ENCODE assay signal across 13 cellular contexts in genomic region chr12:12819221-12819620, GRCh38. TPM values are rescaled to one million over a fixed set of nuclear protein-coding genes. Genes with fewer than 3 reads are reported as not detected.
DNase-seq lines count a peak whose midpoint lies in the region; ATAC-seq and TF ChIP-seq lines count a peak whose summit lies in the region.
"Had no signal": no experiment of that assay in that cellular context is flagged by ENCODE, and none has a peak within 500 bp of the region (broad histone marks: within the 10 kb centered on the region; RNA-seq: fewer than 3 reads in every experiment).

No MANE protein-coding gene starts in this region.

- H4K20me1 ChIP-seq in HCT116 (ENCODE audit: insufficient read depth) = no peaks in the 10 kb centered on the region

- H3K4me3 ChIP-seq in HCT116 (replicated peaks in 1 of 2; ENCODE audit: low read depth in 1 of 2, low read length in 2 of 2) (0 out of 4 replicates have a peak overlapping the region, but pooled peaks of 1 of the 2 experiments have one; percentile 8), gastroesophageal sphincter (no peak overlapping the region), subcutaneous abdominal adipose tissue (ENCODE audit: low read depth in 1 of 5, low read length in 5 of 5) (no peak overlapping the region)
- H3K4me3 ChIP-seq: colonic mucosa had no signal

- H3K27me3 Mint-ChIP-seq in activated T-helper 17 cell treated with anti-CD3 and anti-CD28 coated beads, Interleukin-2, amount 50 U/mL, for 72 hours = no peaks in the 10 kb centered on the region
- no peaks in the 10 kb centered on the region for H3K27me3 Mint-ChIP-seq in T-helper 2 cell treated with Interferon-gamma antibody and Interleukin-4, amounts not matched to agents 5 μg/mL and 100 μg/mL, for 36 hours (ENCODE audit: low read depth)

- no peak overlapping the region for H2AFZ ChIP-seq in HCT116 (ENCODE audit: low read depth, low read length, poor library complexity, severe bottlenecking)

- peaks cover 46 to 73% of the 10 kb centered on the region in 2 experiments for H3K36me3 ChIP-seq in HCT116 (ENCODE audit: control insufficient read depth in 1 of 2, insufficient read depth in 2 of 2, low read length in 2 of 2)
- peaks cover 4 to 52% of the 10 kb centered on the region in 2 donors for H3K36me3 ChIP-seq in gastroesophageal sphincter
- H3K36me3 ChIP-seq in subcutaneous abdominal adipose tissue (ENCODE audit: control insufficient read depth in 5 of 5, insufficient read depth in 5 of 5, low read length in 5 of 5) = peaks cover 30 to 39% (median 33%) of the 10 kb centered on the region in 5 donors

- H3K27me3 ChIP-seq in HCT116 (ENCODE audit: insufficient read depth, low read length) (no peaks in the 10 kb centered on the region), gastroesophageal sphincter (no peaks in the 10 kb centered on the region), subcutaneous abdominal adipose tissue (ENCODE audit: control insufficient read depth in 5 of 5, insufficient read depth in 4 of 5, low read length in 5 of 5) (no peaks in the 10 kb centered on the region)
- H3K27me3 ChIP-seq: colonic mucosa had no signal

- BruUV-seq in HCT116 (replicated peaks; lab: Mats Ljungman, UMichigan) = no TSS peak

- H3K4me3 Mint-ChIP-seq in activated T-helper 17 cell treated with anti-CD3 and anti-CD28 coated beads, Interleukin-2, amount 50 U/mL, for 72 hours = peak overlapping the region; percentile 13
- no peak overlapping the region for H3K4me3 Mint-ChIP-seq in T-helper 2 cell treated with Interferon-gamma antibody and Interleukin-4, amounts not matched to agents 5 μg/mL and 100 μg/mL, for 36 hours

- H3K4me2 ChIP-seq in HCT116 (ENCODE audit: low read length) = peak overlapping the region; percentile 57

- peak overlapping the region; percentile 32 for H3K9ac ChIP-seq in HCT116 (ENCODE audit: low read length)
- H3K9ac ChIP-seq in subcutaneous abdominal adipose tissue (ENCODE audit: low read length in 5 of 5) = peak overlapping the region in 1 of 5 donors; percentile 35

- CTCF ChIA-PET in HCT116 (lab: Charles Lee) = interaction anchor here (1.0 kb wide), 1 partner anchor 82 kb away, joined by 3 read pairs; no protein-coding TSS in a partner anchor

- H3K27ac ChIP-seq in HCT116 (ENCODE audit: low read depth, low read length) (peak overlapping the region; percentile 75), gastroesophageal sphincter (peak overlapping the region; percentile 47 to 67 (median 64)), subcutaneous abdominal adipose tissue (ENCODE audit: low read depth, low read length) (peak overlapping the region; percentile 38)
- H3K27ac ChIP-seq: colonic mucosa had no signal

- H3K27ac Mint-ChIP-seq in activated T-helper 17 cell treated with anti-CD3 and anti-CD28 coated beads, Interleukin-2, amount 50 U/mL, for 72 hours = peak overlapping the region; percentile 70
- H3K27ac Mint-ChIP-seq in T-helper 2 cell treated with Interferon-gamma antibody and Interleukin-4, amounts not matched to agents 5 μg/mL and 100 μg/mL, for 36 hours = no peak overlapping the region

- H3K9me3 ChIP-seq in HCT116 (ENCODE audit: control insufficient read depth in 1 of 2, insufficient read depth in 1 of 2, low read depth in 1 of 2, low read length in 2 of 2) (no peaks in the 10 kb centered on the region), gastroesophageal sphincter (no peaks in the 10 kb centered on the region), subcutaneous abdominal adipose tissue (ENCODE audit: control insufficient read depth in 5 of 5, low read length in 5 of 5) (no peaks in the 10 kb centered on the region)
- H3K9me3 ChIP-seq: colonic mucosa had no signal

- H3K9me3 Mint-ChIP-seq in activated T-helper 17 cell treated with anti-CD3 and anti-CD28 coated beads, Interleukin-2, amount 50 U/mL, for 72 hours = no peaks in the 10 kb centered on the region
- no peaks in the 10 kb centered on the region for H3K9me3 Mint-ChIP-seq in T-helper 2 cell treated with Interferon-gamma antibody and Interleukin-4, amounts not matched to agents 5 μg/mL and 100 μg/mL, for 36 hours

- no peak for DNase-seq in HCT116 (ENCODE audit: low read depth, low spot score)
- no peak for DNase-seq in NCI-H446 (lab: John Stamatoyannopoulos, UW)
- no peak for DNase-seq in T-helper 2 cell treated with Interferon-gamma antibody and Interleukin-4, amounts not matched to agents 5 μg/mL and 100 μg/mL, for 36 hours (ENCODE audit: low spot score)
- DNase-seq in putamen (ENCODE audit: low spot score) = no peak
- DNase-seq in GM13976 (ENCODE audit: low spot score) = no peak
- DNase-seq: colonic mucosa, midbrain, NCI-H1105 treated with DMSO at 0.1 percent for 48 hours, NCI-H345, posterior cingulate gyrus had no signal

- H3K79me2 ChIP-seq in HCT116 (ENCODE audit: insufficient read depth, low read length) = peaks cover 92% of the 10 kb centered on the region

- TF ChIP-seq POLR2A in HCT116 (IDR thresholded peaks at IDR 0.05; ENCODE audit: borderline replicate concordance, extremely low read depth, insufficient read depth, insufficient read length) (no peak), gastroesophageal sphincter (IDR thresholded peaks at IDR 0.05) (no peak)

- H3K4me1 ChIP-seq in HCT116 (ENCODE audit: control insufficient read depth in 1 of 2, insufficient read depth in 2 of 2, low read length in 2 of 2) (peaks cover 30 to 61% of the 10 kb centered on the region in 2 experiments), gastroesophageal sphincter (peaks cover 9 to 53% (median 12%) of the 10 kb centered on the region in 3 donors), subcutaneous abdominal adipose tissue (ENCODE audit: control insufficient read depth in 5 of 5, insufficient read depth in 5 of 5, low read length in 5 of 5) (peaks cover 4 to 26% (median 10%) of the 10 kb centered on the region in 5 donors)

- H3K9me2 ChIP-seq in HCT116 (ENCODE audit: insufficient read depth) = no peaks in the 10 kb centered on the region

- TF ChIP-seq EP300 in gastroesophageal sphincter (IDR thresholded peaks at IDR 0.05) = no peak

- RAD21 ChIA-PET in HCT116 (lab: Charles Lee; ENCODE audit: low non-redundant PET in 1 of 2, low total read pairs in 2 of 2, uncharacterized antibody in 2 of 2, unreplicated experiment in 2 of 2) = no interaction called here

- no peak for TF ChIP-seq RAD21 in HCT116 (IDR thresholded peaks at IDR 0.05; ENCODE audit: low read depth)

- H3K36me3 Mint-ChIP-seq in activated T-helper 17 cell treated with anti-CD3 and anti-CD28 coated beads, Interleukin-2, amount 50 U/mL, for 72 hours (ENCODE audit: low read depth) = peaks cover 100% of the 10 kb centered on the region
- peaks cover 67% of the 10 kb centered on the region for H3K36me3 Mint-ChIP-seq in T-helper 2 cell treated with Interferon-gamma antibody and Interleukin-4, amounts not matched to agents 5 μg/mL and 100 μg/mL, for 36 hours (ENCODE audit: low read depth)

- ATAC-seq in HCT116 (0 out of 2 replicates have a peak, but pooled peaks have one; percentile 41), gastroesophageal sphincter (no peak)
- ATAC-seq in activated T-helper 17 cell treated with anti-CD3 and anti-CD28 coated beads, Interleukin-2, amount 50 U/mL, for 72 hours (replicated peaks) = no peak

- intact Hi-C loops in HCT116 (cut with micrococcal nuclease) = loop anchor here (10.0 kb wide), 2 partner anchors 166 to 276 kb away; no protein-coding TSS in a partner anchor

- POLR2A ChIA-PET in HCT116 (lab: Charles Lee) = no interaction called here

- H3K4me1 Mint-ChIP-seq in activated T-helper 17 cell treated with anti-CD3 and anti-CD28 coated beads, Interleukin-2, amount 50 U/mL, for 72 hours = peaks cover 39% of the 10 kb centered on the region
- peaks cover 35% of the 10 kb centered on the region for H3K4me1 Mint-ChIP-seq in T-helper 2 cell treated with Interferon-gamma antibody and Interleukin-4, amounts not matched to agents 5 μg/mL and 100 μg/mL, for 36 hours (ENCODE audit: low read depth)

- 87 to 100% methylated on average over 2 of the region's 2 CpGs for WGBS in gastroesophageal sphincter (ENCODE audit: low coverage in 1 of 2), 2 donors

- in situ Hi-C loops in GM13976 (cut with MboI; ENCODE audit: low sequenced_read_pairs, unreplicated experiment) = no loop called here

- no peak for TF ChIP-seq CTCF in HCT116 (IDR thresholded peaks at IDR 0.05 in 2 of 3, conservative IDR thresholded peaks at IDR 0.05 in 1 of 3; ENCODE audit: borderline replicate concordance in 1 of 3, insufficient read depth in 1 of 3, low read depth in 2 of 3, low read length in 2 of 3)
- TF ChIP-seq CTCF in gastroesophageal sphincter (IDR thresholded peaks at IDR 0.05) = no peak
- no peak for TF ChIP-seq CTCF in GM13976 (IDR thresholded peaks at IDR 0.05; ENCODE audit: borderline replicate concordance, control extremely low read depth, extremely low read depth, insufficient read depth, missing control alignments)

TF ChIP-seq in HCT116, 20 proteins besides CTCF, POLR2A, EP300 and RAD21 (continues in another document):
- TF ChIP-seq EZH2 (IDR thresholded peaks at IDR 0.05) (no peak), SIN3A (IDR thresholded peaks at IDR 0.05; ENCODE audit: low read depth) (no peak), ZNF274 (IDR thresholded peaks at IDR 0.05; ENCODE audit: low read depth, low read length) (no peak), EGR1 (IDR thresholded peaks at IDR 0.05; ENCODE audit: low read depth) (no peak), JUND (IDR thresholded peaks at IDR 0.05) (no peak), CEBPB (IDR thresholded peaks at IDR 0.05; ENCODE audit: low read depth) (no peak), CBX3 (IDR thresholded peaks at IDR 0.05; ENCODE audit: low read depth) (no peak), TCF7L2 (IDR thresholded peaks at IDR 0.05; ENCODE audit: borderline replicate concordance, extremely low read depth, insufficient read depth, insufficient read length) (no peak), MAX (IDR thresholded peaks at IDR 0.05) (no peak), ATF3 (IDR thresholded peaks at IDR 0.05) (no peak)

RNA-seq across cellular contexts. Expression of gene DDX47, which starts 6.1 kb away (rescaled TPM):
- 103 TPM for total RNA-seq in HCT116 (2021; ENCODE audit: unreplicated experiment)
- 47.9 and 52.6 TPM in 2 replicates for polyA plus RNA-seq in HCT116 (2012)
- total RNA-seq in activated T-helper 17 cell treated with anti-CD3 and anti-CD28 coated beads, Interleukin-2, amount 50 U/mL, for 72 hours = 10 to 100 TPM; 90.0 to 90.4 TPM
- 10 to 100 TPM; 49.2 to 66.7 (median 60.2) TPM for total RNA-seq in gastroesophageal sphincter

RNA-seq across cellular contexts. Expression of gene APOLD1, which starts 33.8 kb away (rescaled TPM):
- total RNA-seq in HCT116 (2021; ENCODE audit: unreplicated experiment) (3.9 TPM), gastroesophageal sphincter (10 to 100 TPM; 16.2 to 33.4 (median 22.8) TPM)
- 1.6 and 2.5 TPM in 2 replicates for polyA plus RNA-seq in HCT116 (2012)
- 10 to 100 TPM in 1 of 2 donors, 1 to 10 TPM in 1; 8.7 to 42.2 TPM for total RNA-seq in activated T-helper 17 cell treated with anti-CD3 and anti-CD28 coated beads, Interleukin-2, amount 50 U/mL, for 72 hours
